ENCODE assay signal across 8 cellular contexts in genomic region chr6:13383280-13384163, GRCh38. TPM values are rescaled to one million over a fixed set of nuclear protein-coding genes. Genes with fewer than 3 reads are reported as not detected.
A peak's percentile ranks its signal among the peaks of the same experiment; 100 is the strongest.
DNase-seq lines count a peak whose midpoint lies in the region; ATAC-seq and TF ChIP-seq lines count a peak whose summit lies in the region.

No MANE protein-coding gene starts in this region.

- no peak overlapping the region for H3K4me3 ChIP-seq in CD8-positive, alpha-beta memory T cell (ENCODE audit: low read length)

- peaks cover 16 to 41% (median 40%) of the 10 kb centered on the region in 3 donors for H3K4me1 Mint-ChIP-seq in CD8-positive, alpha-beta memory T cell
- H3K4me1 Mint-ChIP-seq in T-helper 1 cell treated with Interleukin-12 subunit alpha and Interleukin-12 subunit beta and Interleukin-4 antibody, amounts not matched to agents 30 μg/mL and 1 μg/mL, for 36 hours (ENCODE audit: low read depth): peaks cover 18% of the 10 kb centered on the region
- peaks cover 22% of the 10 kb centered on the region for H3K4me1 Mint-ChIP-seq in type B pancreatic cell (ENCODE audit: unreplicated experiment)

- H3K9me3 ChIP-seq in CD8-positive, alpha-beta memory T cell (ENCODE audit: low read length): no peaks in the 10 kb centered on the region

- POLR2A ChIA-PET in CD8-positive, alpha-beta memory T cell (lab: Charles Lee): interaction anchor here (0.6 to 1.5 kb wide), 5 partner anchors 9 to 324 kb away, joined by 3 to 7 read pairs (median 4); partner anchors contain the start of genes NOL7 and SIRT5

- ATAC-seq in GM19324 (IDR thresholded peaks at IDR 0.05; ENCODE audit: low FRiP score, unreplicated experiment) (peak; percentile 92), HG03196 (IDR thresholded peaks at IDR 0.05; ENCODE audit: unreplicated experiment) (peak; percentile 88)

- no peak overlapping the region for H3K27ac ChIP-seq in CD8-positive, alpha-beta memory T cell (ENCODE audit: low read depth, low read length)

- no peaks in the 10 kb centered on the region for H3K27me3 Mint-ChIP-seq in CD8-positive, alpha-beta memory T cell
- H3K27me3 Mint-ChIP-seq in T-helper 1 cell treated with Interleukin-12 subunit alpha and Interleukin-12 subunit beta and Interleukin-4 antibody, amounts not matched to agents 30 μg/mL and 1 μg/mL, for 36 hours (ENCODE audit: low read depth): no peaks in the 10 kb centered on the region
- no peaks in the 10 kb centered on the region for H3K27me3 Mint-ChIP-seq in type B pancreatic cell

- H3K36me3 ChIP-seq in CD8-positive, alpha-beta memory T cell (ENCODE audit: insufficient read depth, low read length): no peaks in the 10 kb centered on the region

- peak overlapping the region in 4 of 7 donors; percentile 5 to 45 (median 30) for H3K4me3 Mint-ChIP-seq in CD8-positive, alpha-beta memory T cell
- no peak overlapping the region for H3K4me3 Mint-ChIP-seq in T-helper 1 cell treated with Interleukin-12 subunit alpha and Interleukin-12 subunit beta and Interleukin-4 antibody, amounts not matched to agents 30 μg/mL and 1 μg/mL, for 36 hours
- H3K4me3 Mint-ChIP-seq in type B pancreatic cell: no peak overlapping the region

- peak overlapping the region; percentile 52 to 92 (median 81) for H3K27ac Mint-ChIP-seq in CD8-positive, alpha-beta memory T cell
- peak overlapping the region; percentile 55 for H3K27ac Mint-ChIP-seq in T-helper 1 cell treated with Interleukin-12 subunit alpha and Interleukin-12 subunit beta and Interleukin-4 antibody, amounts not matched to agents 30 μg/mL and 1 μg/mL, for 36 hours
- H3K27ac Mint-ChIP-seq in type B pancreatic cell: no peak overlapping the region

- no peaks in the 10 kb centered on the region for H3K27me3 ChIP-seq in CD8-positive, alpha-beta memory T cell (ENCODE audit: insufficient read depth, low read length, poor library complexity, severe bottlenecking)

- H3K4me1 ChIP-seq in CD8-positive, alpha-beta memory T cell (ENCODE audit: insufficient read depth, low read length): peaks cover 6% of the 10 kb centered on the region

- CTCF ChIA-PET in CD8-positive, alpha-beta memory T cell (lab: Charles Lee): interaction anchor here (0.6 to 1.6 kb wide), 10 partner anchors 9 to 191 kb away, joined by 3 to 7 read pairs (median 4); partner anchors contain the start of gene SIRT5

- TF ChIP-seq CTCF in type B pancreatic cell (conservative IDR thresholded peaks at IDR 0.05): no peak

- DNase-seq in CD8-positive, alpha-beta memory T cell: peak in 3 of 5 donors; percentile 17 to 62 (median 52)
- DNase-seq in iris pigment epithelial cell (ENCODE audit: low read depth): peak; percentile 54
- DNase-seq in SW 1271 (lab: John Stamatoyannopoulos, UW): no peak
- DNase-seq in type B pancreatic cell (ENCODE audit: extremely low spot score, unreplicated experiment): no peak
- DNase-seq in NCI-H1048 (lab: John Stamatoyannopoulos, UW): no peak

- H3K9me3 Mint-ChIP-seq in CD8-positive, alpha-beta memory T cell: peaks cover 0 to 2% (median 0%) of the 10 kb centered on the region in 5 donors
- H3K9me3 Mint-ChIP-seq in T-helper 1 cell treated with Interleukin-12 subunit alpha and Interleukin-12 subunit beta and Interleukin-4 antibody, amounts not matched to agents 30 μg/mL and 1 μg/mL, for 36 hours: peaks cover 8% of the 10 kb centered on the region
- no peaks in the 10 kb centered on the region for H3K9me3 Mint-ChIP-seq in type B pancreatic cell

- H3K36me3 Mint-ChIP-seq in CD8-positive, alpha-beta memory T cell: peaks cover 0 to 2% (median 0%) of the 10 kb centered on the region in 3 donors
- H3K36me3 Mint-ChIP-seq in T-helper 1 cell treated with Interleukin-12 subunit alpha and Interleukin-12 subunit beta and Interleukin-4 antibody, amounts not matched to agents 30 μg/mL and 1 μg/mL, for 36 hours (ENCODE audit: low read depth): peaks cover 5% of the 10 kb centered on the region
- H3K36me3 Mint-ChIP-seq in type B pancreatic cell: no peaks in the 10 kb centered on the region

RNA-seq across cellular contexts. Expression of gene TBC1D7, which starts 55.2 kb away (rescaled TPM):
- total RNA-seq in CD8-positive, alpha-beta memory T cell: 10 to 100 TPM; 21.8 to 23.2 TPM
- polyA plus RNA-seq in CD8-positive, alpha-beta memory T cell: 14.9 TPM
- total RNA-seq in type B pancreatic cell (ENCODE audit: low replicate concordance): 26.2 and 28.7 TPM in 2 replicates

Comparison
In these comparisons a context has a peak if more than half of its experiments do, and no peak if none do; other contexts are left out.
1. DNase-seq: peak in CD8-positive, alpha-beta memory T cell (3 of 5) and iris pigment epithelial cell (single experiment); none in SW 1271 (0 of 2), type B pancreatic cell (single experiment) and NCI-H1048 (single experiment).
2. H3K4me3 Mint-ChIP-seq: peak in CD8-positive, alpha-beta memory T cell (4 of 7); none in T-helper 1 cell treated with Interleukin-12 subunit alpha and Interleukin-12 subunit beta and Interleukin-4 antibody, amounts not matched to agents 30 μg/mL and 1 μg/mL, for 36 hours (single experiment) and type B pancreatic cell (single experiment).